ENCODE assay signal across 1 cellular context in genomic region chr15:62828364-62828763, GRCh38.
TF ChIP-seq lines count a peak whose summit lies in the region.

No MANE protein-coding gene starts in this region.

TF ChIP-seq in SK-N-SH, 30 proteins besides CTCF, POLR2A, EP300 and RAD21 (continued from another document):
- TF ChIP-seq IRF3 (IDR thresholded peaks at IDR 0.05; ENCODE audit: low read depth, low read length) = no peak
- TF ChIP-seq PBX3 (IDR thresholded peaks at IDR 0.05) = no peak
- TF ChIP-seq FOXM1 (IDR thresholded peaks at IDR 0.05; ENCODE audit: low read depth) = no peak
- no peak for TF ChIP-seq RFX5 (IDR thresholded peaks at IDR 0.05; ENCODE audit: low read length)
